Comparison of ENCODE assay signal across 23 cellular contexts in genomic region chr19:722553-723101, GRCh38. TPM values are rescaled to one million over a fixed set of nuclear protein-coding genes. Genes with fewer than 3 reads are reported as not detected.
A peak's percentile ranks its signal among the peaks of the same experiment; 100 is the strongest.
DNase-seq lines count a peak whose midpoint lies in the region; ATAC-seq, FAIRE-seq and TF ChIP-seq lines count a peak whose summit lies in the region.
"Had no signal": no experiment of that assay in that cellular context is flagged by ENCODE, and none has a peak within 500 bp of the region (broad histone marks: within the 10 kb centered on the region; RNA-seq: fewer than 3 reads in every experiment).

No MANE protein-coding gene starts in this region.

- POLR2A ChIA-PET in K562 (lab: Yijun Ruan, JAX): interaction anchor here (0.7 kb wide), 1 partner anchor 11 kb away, joined by 3 read pairs; no protein-coding TSS in a partner anchor

- no TSS peak for BruUV-seq in K562 (replicated peaks; lab: Mats Ljungman, UMichigan)

- CTCF ChIA-PET in K562 (lab: Yijun Ruan, JAX; ENCODE audit: low intra/inter-chr PET ratio): no interaction called here

- in situ Hi-C loops in GM13977 (cut with MboI; ENCODE audit: low pct_unique_long_range_greater_than_20kb, low sequenced_read_pairs, unreplicated experiment) (no loop called here), K562 (cut with MboI) (no loop called here)

- no peak for ATAC-seq in K562
- peak; percentile 25 to 74 for ATAC-seq in right cardiac atrium
- no peak for ATAC-seq in GM18519 (IDR thresholded peaks at IDR 0.05; ENCODE audit: low FRiP score, unreplicated experiment)
- ATAC-seq: effector memory CD8-positive, alpha-beta T cell had no signal

- no peak for FAIRE-seq in K562 (lab: Jason Lieb, UNC)
- FAIRE-seq: D721Med, HTR-8/SVneo had no signal

- H4K20me1 ChIP-seq in K562 (replicated peaks; ENCODE audit: control insufficient read depth, insufficient read depth, low read length): no peaks in the 10 kb centered on the region

- no peak overlapping the region for H2AFZ ChIP-seq in K562 (ENCODE audit: low read depth, low read length)
- H2AFZ ChIP-seq: GM23248, neural progenitor cell had no signal

- H3K27ac ChIP-seq in K562 (ENCODE audit: extremely low read depth, low read depth, low read length): no peak overlapping the region
- no peak overlapping the region for H3K27ac ChIP-seq in right cardiac atrium (ENCODE audit: low read length)
- H3K27ac ChIP-seq in skeletal muscle tissue (ENCODE audit: low read depth, low read length): peak overlapping the region; percentile 40
- no peak overlapping the region for H3K27ac ChIP-seq in suprapubic skin
- H3K27ac ChIP-seq: brain microvascular endothelial cell, GM23248, neural progenitor cell, SJSA1 had no signal

- H3K4me3 ChIP-seq in K562: no peak overlapping the region
- no peak overlapping the region for H3K4me3 ChIP-seq in right cardiac atrium (ENCODE audit: low read length)
- H3K4me3 ChIP-seq in skeletal muscle tissue (ENCODE audit: low read length in 3 of 3): no peak overlapping the region
- H3K4me3 ChIP-seq in suprapubic skin: no peak overlapping the region
- H3K4me3 ChIP-seq: GM23248, MG63, neural progenitor cell, SJSA1 had no signal

- H3K36me3 ChIP-seq in K562 (ENCODE audit: control insufficient read depth, insufficient read depth, low read length) (no peaks in the 10 kb centered on the region), skeletal muscle tissue (ENCODE audit: control insufficient read depth in 3 of 3, insufficient read depth in 3 of 3, low read length in 3 of 3) (peaks cover 0 to 2% (median 0%) of the 10 kb centered on the region in 3 donors), suprapubic skin (peaks cover 4% of the 10 kb centered on the region)
- H3K36me3 ChIP-seq: brain microvascular endothelial cell, MG63, neural progenitor cell, SJSA1 had no signal

- no peak for TF ChIP-seq EP300 in K562 (IDR thresholded peaks at IDR 0.05; ENCODE audit: low read length)
- TF ChIP-seq EP300 in suprapubic skin (IDR thresholded peaks at IDR 0.05): no peak

- H3K36me3 Mint-ChIP-seq in CD14-positive monocyte: peaks cover 0 to 2% of the 10 kb centered on the region in 2 donors

- H3K4me2 ChIP-seq in K562 (ENCODE audit: insufficient read depth, low read length): no peak overlapping the region
- H3K4me2 ChIP-seq: neural progenitor cell had no signal

- H3K9ac ChIP-seq in K562 (ENCODE audit: insufficient read depth in 1 of 2, low read depth in 2 of 2, low read length in 2 of 2) (peak overlapping the region in 1 of 2 experiments; percentile 61; a peak in 2 of 4 replicates), skeletal muscle tissue (ENCODE audit: low read depth in 1 of 3, low read length in 3 of 3) (no peak overlapping the region)
- H3K9ac ChIP-seq: GM23248, neural progenitor cell had no signal

- H3K9me1 ChIP-seq in K562 (ENCODE audit: control insufficient read depth, insufficient read depth, low read length): no peaks in the 10 kb centered on the region

- peaks cover 0 to 9% (median 0%) of the 10 kb centered on the region in 7 donors for H3K9me3 Mint-ChIP-seq in CD14-positive monocyte
- H3K9me3 Mint-ChIP-seq: activated CD4-positive, alpha-beta T cell treated with anti-CD3 and anti-CD28 coated beads, Interleukin-2, amount 10 ng/mL, durations not matched to agents 7 days and 5 days; effector memory CD8-positive, alpha-beta T cell; neural progenitor cell had no signal

- intact Hi-C loops in K562 (cut with micrococcal nuclease) (no loop called here), right cardiac atrium (cut with DNase I) (no loop called here), CD14-positive monocyte (cut with micrococcal nuclease) (no loop called here)

- H3K27me3 ChIP-seq in K562 (ENCODE audit: control insufficient read depth in 2 of 2, insufficient read depth in 2 of 2, low read length in 2 of 2) (no peaks in the 10 kb centered on the region), right cardiac atrium (ENCODE audit: control insufficient read depth, insufficient read depth) (no peaks in the 10 kb centered on the region), skeletal muscle tissue (ENCODE audit: control insufficient read depth in 3 of 3, insufficient read depth in 3 of 3, low read length in 3 of 3) (peaks cover 21 to 24% (median 22%) of the 10 kb centered on the region in 3 donors), suprapubic skin (peaks cover 5% of the 10 kb centered on the region)
- H3K27me3 ChIP-seq: MG63, neural progenitor cell had no signal

- H3K4me1 ChIP-seq in K562 (replicated peaks in 1 of 2; ENCODE audit: control insufficient read depth in 2 of 2, insufficient read depth in 2 of 2, low read length in 2 of 2) (peaks cover 0 to 46% of the 10 kb centered on the region in 2 experiments; a peak in 2 of 5 replicates), right cardiac atrium (ENCODE audit: control insufficient read depth, insufficient read depth, low read length) (no peaks in the 10 kb centered on the region), skeletal muscle tissue (ENCODE audit: control insufficient read depth in 3 of 3, insufficient read depth in 3 of 3, low read length in 3 of 3) (peaks cover 4 to 9% (median 8%) of the 10 kb centered on the region in 3 donors), suprapubic skin (peaks cover 29% of the 10 kb centered on the region)
- H3K4me1 ChIP-seq: SJSA1 had no signal

- no peaks in the 10 kb centered on the region for H3K9me3 ChIP-seq in K562 (replicated peaks; ENCODE audit: control insufficient read depth, insufficient read depth, low read depth, low read length)
- H3K9me3 ChIP-seq in right cardiac atrium (ENCODE audit: control insufficient read depth, low read length): no peaks in the 10 kb centered on the region
- H3K9me3 ChIP-seq in skeletal muscle tissue (ENCODE audit: control insufficient read depth in 3 of 3, low read length in 3 of 3): no peaks in the 10 kb centered on the region
- no peaks in the 10 kb centered on the region for H3K9me3 ChIP-seq in suprapubic skin
- H3K9me3 ChIP-seq: MG63, SJSA1 had no signal

- TF ChIP-seq CTCF in GM13977 (IDR thresholded peaks at IDR 0.05; ENCODE audit: extremely low read depth, insufficient read depth, missing control alignments) (no peak), K562 (IDR thresholded peaks at IDR 0.05 in 2 of 3, conservative IDR thresholded peaks at IDR 0.05 in 1 of 3; ENCODE audit: insufficient read depth in 2 of 3, low read depth in 1 of 3, low read length in 3 of 3) (no peak), suprapubic skin (IDR thresholded peaks at IDR 0.05) (no peak), CD14-positive monocyte (IDR thresholded peaks at IDR 0.05) (no peak)

- peaks cover 6% of the 10 kb centered on the region for H3K4me1 Mint-ChIP-seq in CD14-positive monocyte
- H3K4me1 Mint-ChIP-seq: activated CD4-positive, alpha-beta T cell treated with anti-CD3 and anti-CD28 coated beads, Interleukin-2, amount 10 ng/mL, durations not matched to agents 7 days and 5 days had no signal

- no peak for TF ChIP-seq RAD21 in K562 (CRISPR knock-in tag; conservative IDR thresholded peaks at IDR 0.05 in 1 of 2, IDR thresholded peaks at IDR 0.05 in 1 of 2)

- TF ChIP-seq POLR2A in K562 (conservative IDR thresholded peaks at IDR 0.05) (no peak), suprapubic skin (IDR thresholded peaks at IDR 0.05) (no peak)

- WGBS in K562 (ENCODE audit: insufficient coverage, low coverage, missing lambda C conversion rate): 43% methylated on average over 17 of the region's 17 CpGs
- WGBS in right cardiac atrium: 44% methylated on average over 17 of the region's 17 CpGs
- WGBS in suprapubic skin: 33% methylated on average over 4 of the region's 17 CpGs

- no peaks in the 10 kb centered on the region for H3K79me2 ChIP-seq in K562 (ENCODE audit: control insufficient read depth, insufficient read depth, low read length)

- peak; percentile 59 for DNase-seq in GM13977 (ENCODE audit: low spot score)
- no peak for DNase-seq in K562 (ENCODE audit: extremely low read depth in 1 of 4, low spot score in 3 of 4)
- DNase-seq in right cardiac atrium: peak; percentile 86
- DNase-seq in suprapubic skin (ENCODE audit: low spot score in 2 of 2): no peak
- no peak for DNase-seq in CD14-positive monocyte (ENCODE audit: low spot score)
- no peak for DNase-seq in effector CD8-positive, alpha-beta T cell (lab: John Stamatoyannopoulos, UW)
- DNase-seq: activated CD4-positive, alpha-beta T cell treated with anti-CD3 and anti-CD28 coated beads, Interleukin-2, amount 10 ng/mL, durations not matched to agents 7 days and 5 days; activated naive CD4-positive, alpha-beta T cell treated with anti-CD3 and anti-CD28 coated beads, Interleukin-2, amount 50 U/mL, for 16 hours; activated T-cell treated with anti-CD3 and anti-CD28 coated beads for 4 hours; brain microvascular endothelial cell; effector memory CD8-positive, alpha-beta T cell; GM23248; MG63; NCI-H2029 treated with DMSO at 0.1 percent for 48 hours; NCI-H524 treated with DMSO at 0.1 percent for 48 hours; OCI-M1; stimulated activated naive CD4-positive, alpha-beta T cell had no signal

- no peak overlapping the region for H3K27ac Mint-ChIP-seq in CD14-positive monocyte
- H3K27ac Mint-ChIP-seq: activated CD4-positive, alpha-beta T cell treated with anti-CD3 and anti-CD28 coated beads, Interleukin-2, amount 10 ng/mL, durations not matched to agents 7 days and 5 days; effector memory CD8-positive, alpha-beta T cell; neural progenitor cell had no signal

- no peak overlapping the region for H3K4me3 Mint-ChIP-seq in CD14-positive monocyte
- H3K4me3 Mint-ChIP-seq: activated CD4-positive, alpha-beta T cell treated with anti-CD3 and anti-CD28 coated beads, Interleukin-2, amount 10 ng/mL, durations not matched to agents 7 days and 5 days; effector memory CD8-positive, alpha-beta T cell; neural progenitor cell had no signal

- H3K27me3 Mint-ChIP-seq in CD14-positive monocyte (ENCODE audit: low read depth in 3 of 3): peaks cover 18 to 50% (median 31%) of the 10 kb centered on the region in 3 donors

RNA-seq across cellular contexts. Expression of gene PALM, which starts 13.9 kb away (rescaled TPM):
- 4.4 and 8.7 TPM in 2 replicates for total RNA-seq in K562 (2011; cell fraction: chromatin; rRNA removed; ENCODE audit: low replicate concordance)
- 4.2 and 5.2 TPM in 2 replicates for total RNA-seq in K562 (2011; cell fraction: nucleolus; rRNA removed)
- 2.3 and 6.4 TPM in 2 replicates for total RNA-seq in K562 (2011; cell fraction: nucleoplasm; rRNA removed)
- total RNA-seq in K562 (2014; rRNA removed) (2.6 and 3.3 TPM in 2 replicates), K562 (2014; rRNA removed; fragmentation: Illumina TruSeq; extraction: Trizol) (0.51 and 0.73 TPM in 2 replicates), K562 (2015; rRNA removed; fragmentation: Illumina TruSeq; extraction: Trizol) (1.6 and 1.8 TPM in 2 replicates), K562 (2021) (6.6 and 6.9 TPM in 2 replicates), right cardiac atrium (10 to 100 TPM; 34.9 to 84.9 (median 46.9) TPM), skeletal muscle tissue (13.0 TPM), suprapubic skin (10 to 100 TPM; 19.4 to 45.4 (median 24.2) TPM)
- polyA plus RNA-seq in K562 (2011; rRNA removed) (2.4 and 2.8 TPM in 2 replicates), K562 (2014; fragmentation: Illumina TruSeq; extraction: Trizol) (1.7 and 3.0 TPM in 2 replicates), K562 (2014; fragmentation: Nextera tagmentation; extraction: Ambion mirVana) (under 1 TPM; 0.04 to 0.08 TPM), K562 (2014; rRNA removed) (2.1 and 3.3 TPM in 2 replicates), right cardiac atrium (30.3 TPM), CD14-positive monocyte (not detected)
- 2.4 and 5.7 TPM in 2 replicates for polyA plus RNA-seq in K562 (2011; cell fraction: cytosol; rRNA removed)
- polyA plus RNA-seq in K562 (2011; cell fraction: nucleus; rRNA removed): 2.8 and 5.3 TPM in 2 replicates
- polyA plus RNA-seq in K562 (2012): 3.7 and 10.5 TPM in 2 replicates
- polyA minus RNA-seq in K562 (2011; rRNA and poly(A)+ RNA removed): 0.45 and 1.0 TPM in 2 replicates
- 8.5 and 10.1 TPM in 2 replicates for polyA minus RNA-seq in K562 (2011; cell fraction: cytosol; rRNA and poly(A)+ RNA removed)
- 1.3 and 2.2 TPM in 2 replicates for polyA minus RNA-seq in K562 (2011; cell fraction: nucleus; rRNA and poly(A)+ RNA removed)
- total RNA-seq: activated CD4-positive, alpha-beta T cell treated with anti-CD3 and anti-CD28 coated beads, Interleukin-2, amount 10 ng/mL, durations not matched to agents 7 days and 5 days; SJSA1 had no signal

RNA-seq across cellular contexts. Expression of gene PRSS57, which starts 27.4 kb away (rescaled TPM):
- total RNA-seq in K562 (2011; cell fraction: chromatin; rRNA removed; ENCODE audit: low replicate concordance): not detected in 2 replicates
- total RNA-seq in K562 (2011; cell fraction: nucleolus; rRNA removed): 0.50 and 1.1 TPM in 2 replicates
- 0.37 TPM in 1 of 2 replicates, not detected in the other for total RNA-seq in K562 (2011; cell fraction: nucleoplasm; rRNA removed)
- total RNA-seq in K562 (2014; rRNA removed): 1.9 and 2.0 TPM in 2 replicates
- not detected in 2 replicates for total RNA-seq in K562 (2014; rRNA removed; fragmentation: Illumina TruSeq; extraction: Trizol)
- total RNA-seq in K562 (2015; rRNA removed; fragmentation: Illumina TruSeq; extraction: Trizol): 2.5 and 3.0 TPM in 2 replicates
- 1.0 and 2.0 TPM in 2 replicates for total RNA-seq in K562 (2021)
- 0.22 and 0.49 TPM in 2 replicates for polyA plus RNA-seq in K562 (2011; rRNA removed)
- polyA plus RNA-seq in K562 (2011; cell fraction: cytosol; rRNA removed): 0.53 and 2.1 TPM in 2 replicates
- 0.34 and 0.37 TPM in 2 replicates for polyA plus RNA-seq in K562 (2011; cell fraction: nucleus; rRNA removed)
- polyA plus RNA-seq in K562 (2012): 4.0 and 26.3 TPM in 2 replicates
- polyA plus RNA-seq in K562 (2014; fragmentation: Illumina TruSeq; extraction: Trizol): 0.86 TPM in 1 of 2 replicates, not detected in the other
- polyA plus RNA-seq in K562 (2014; fragmentation: Nextera tagmentation; extraction: Ambion mirVana): under 1 TPM in 1 of 2 experiments, not detected in 1; 0.06 TPM
- polyA plus RNA-seq in K562 (2014; rRNA removed): 1.5 TPM in 2 replicates
- not detected in 2 replicates for polyA minus RNA-seq in K562 (2011; rRNA and poly(A)+ RNA removed)
- polyA minus RNA-seq in K562 (2011; cell fraction: cytosol; rRNA and poly(A)+ RNA removed): not detected in 2 replicates
- not detected in 2 replicates for polyA minus RNA-seq in K562 (2011; cell fraction: nucleus; rRNA and poly(A)+ RNA removed)
- total RNA-seq in right cardiac atrium: not detected
- polyA plus RNA-seq in right cardiac atrium: not detected
- not detected for total RNA-seq in skeletal muscle tissue
- total RNA-seq in suprapubic skin: not detected
- 1 to 10 TPM in 1 of 2 donors, under 1 TPM in 1; 0.78 to 1.4 TPM for polyA plus RNA-seq in CD14-positive monocyte
- total RNA-seq: activated CD4-positive, alpha-beta T cell treated with anti-CD3 and anti-CD28 coated beads, Interleukin-2, amount 10 ng/mL, durations not matched to agents 7 days and 5 days; GM23248; SJSA1 had no signal
- polyA plus RNA-seq: GM23248 had no signal

RNA-seq across cellular contexts. Expression of gene MISP, which starts 28.3 kb away (rescaled TPM):
- total RNA-seq in K562 (2011; cell fraction: chromatin; rRNA removed; ENCODE audit: low replicate concordance): not detected in 2 replicates
- total RNA-seq in K562 (2011; cell fraction: nucleolus; rRNA removed): not detected in 2 replicates
- not detected in 2 replicates for total RNA-seq in K562 (2011; cell fraction: nucleoplasm; rRNA removed)
- total RNA-seq in K562 (2014; rRNA removed) (0.05 and 0.24 TPM in 2 replicates), K562 (2014; rRNA removed; fragmentation: Illumina TruSeq; extraction: Trizol) (not detected in 2 replicates), K562 (2015; rRNA removed; fragmentation: Illumina TruSeq; extraction: Trizol) (not detected in 2 replicates), K562 (2021) (0.20 and 0.29 TPM in 2 replicates), right cardiac atrium (under 1 TPM in 1 of 4 donors, not detected in 3; 0.22 TPM), skeletal muscle tissue (not detected), suprapubic skin (1 to 10 TPM in 2 of 4 donors, under 1 TPM in 1, not detected in 1; 0.60 to 6.5 (median 2.0) TPM)
- polyA plus RNA-seq in K562 (2011; rRNA removed) (0.03 and 0.06 TPM in 2 replicates), K562 (2014; fragmentation: Illumina TruSeq; extraction: Trizol) (not detected in 2 replicates), K562 (2014; fragmentation: Nextera tagmentation; extraction: Ambion mirVana) (not detected), K562 (2014; rRNA removed) (0.04 TPM in 1 of 2 replicates, not detected in the other), right cardiac atrium (0.02 TPM), CD14-positive monocyte (not detected)
- polyA plus RNA-seq in K562 (2011; cell fraction: cytosol; rRNA removed): 0.10 and 0.13 TPM in 2 replicates
- 0.10 TPM in 1 of 2 replicates, not detected in the other for polyA plus RNA-seq in K562 (2011; cell fraction: nucleus; rRNA removed)
- 0.04 and 0.07 TPM in 2 replicates for polyA plus RNA-seq in K562 (2012)
- polyA minus RNA-seq in K562 (2011; rRNA and poly(A)+ RNA removed): not detected in 2 replicates
- polyA minus RNA-seq in K562 (2011; cell fraction: cytosol; rRNA and poly(A)+ RNA removed): 0.55 TPM in 1 of 2 replicates, not detected in the other
- not detected in 2 replicates for polyA minus RNA-seq in K562 (2011; cell fraction: nucleus; rRNA and poly(A)+ RNA removed)
- total RNA-seq: activated CD4-positive, alpha-beta T cell treated with anti-CD3 and anti-CD28 coated beads, Interleukin-2, amount 10 ng/mL, durations not matched to agents 7 days and 5 days; GM23248 had no signal
- polyA plus RNA-seq: GM23248 had no signal

RNA-seq across cellular contexts. Expression of gene FSTL3, which starts 46.4 kb away (rescaled TPM):
- total RNA-seq in K562 (2011; cell fraction: chromatin; rRNA removed; ENCODE audit: low replicate concordance): 3.0 and 7.7 TPM in 2 replicates
- total RNA-seq in K562 (2011; cell fraction: nucleolus; rRNA removed): 9.3 and 12.7 TPM in 2 replicates
- 5.3 and 7.4 TPM in 2 replicates for total RNA-seq in K562 (2011; cell fraction: nucleoplasm; rRNA removed)
- total RNA-seq in K562 (2014; rRNA removed): 5.3 and 7.8 TPM in 2 replicates
- total RNA-seq in K562 (2014; rRNA removed; fragmentation: Illumina TruSeq; extraction: Trizol): 1.3 and 2.0 TPM in 2 replicates
- total RNA-seq in K562 (2015; rRNA removed; fragmentation: Illumina TruSeq; extraction: Trizol): 4.5 and 4.6 TPM in 2 replicates
- total RNA-seq in K562 (2021): 5.7 and 6.6 TPM in 2 replicates
- 3.9 and 5.2 TPM in 2 replicates for polyA plus RNA-seq in K562 (2011; rRNA removed)
- polyA plus RNA-seq in K562 (2011; cell fraction: cytosol; rRNA removed): 8.1 and 20.9 TPM in 2 replicates
- polyA plus RNA-seq in K562 (2011; cell fraction: nucleus; rRNA removed): 26.1 and 42.9 TPM in 2 replicates
- 7.1 and 8.8 TPM in 2 replicates for polyA plus RNA-seq in K562 (2012)
- polyA plus RNA-seq in K562 (2014; fragmentation: Illumina TruSeq; extraction: Trizol): 2.2 and 4.6 TPM in 2 replicates
- polyA plus RNA-seq in K562 (2014; fragmentation: Nextera tagmentation; extraction: Ambion mirVana): under 1 TPM in 1 of 2 experiments, not detected in 1; 0.35 TPM
- 6.8 and 8.0 TPM in 2 replicates for polyA plus RNA-seq in K562 (2014; rRNA removed)
- 2.2 and 2.9 TPM in 2 replicates for polyA minus RNA-seq in K562 (2011; rRNA and poly(A)+ RNA removed)
- polyA minus RNA-seq in K562 (2011; cell fraction: cytosol; rRNA and poly(A)+ RNA removed): 5.1 and 7.8 TPM in 2 replicates
- polyA minus RNA-seq in K562 (2011; cell fraction: nucleus; rRNA and poly(A)+ RNA removed): 3.2 and 4.0 TPM in 2 replicates
- total RNA-seq in right cardiac atrium: 100 to 1,000 TPM in 1 of 4 donors, 10 to 100 TPM in 3; 47.1 to 110 (median 61.9) TPM
- polyA plus RNA-seq in right cardiac atrium: 64.1 TPM
- 7.3 TPM for total RNA-seq in skeletal muscle tissue
- total RNA-seq in suprapubic skin: 10 to 100 TPM; 19.6 to 61.4 (median 59.0) TPM
- 1 to 10 TPM; 2.5 to 5.2 TPM for polyA plus RNA-seq in CD14-positive monocyte

RNA-seq across cellular contexts. Expression of gene RNF126, which starts 59.6 kb away (rescaled TPM):
- total RNA-seq in K562 (2011; cell fraction: chromatin; rRNA removed; ENCODE audit: low replicate concordance): 35.2 and 104 TPM in 2 replicates
- 88.7 and 118 TPM in 2 replicates for total RNA-seq in K562 (2011; cell fraction: nucleolus; rRNA removed)
- total RNA-seq in K562 (2011; cell fraction: nucleoplasm; rRNA removed): 57.0 and 58.7 TPM in 2 replicates
- 101 and 128 TPM in 2 replicates for total RNA-seq in K562 (2014; rRNA removed)
- total RNA-seq in K562 (2014; rRNA removed; fragmentation: Illumina TruSeq; extraction: Trizol): 6.6 and 7.6 TPM in 2 replicates
- total RNA-seq in K562 (2015; rRNA removed; fragmentation: Illumina TruSeq; extraction: Trizol): 26.2 and 31.8 TPM in 2 replicates
- 85.7 and 95.8 TPM in 2 replicates for total RNA-seq in K562 (2021)
- 6.5 and 12.3 TPM in 2 replicates for polyA plus RNA-seq in K562 (2011; rRNA removed)
- polyA plus RNA-seq in K562 (2011; cell fraction: cytosol; rRNA removed): 22.5 and 58.3 TPM in 2 replicates
- 48.9 and 104 TPM in 2 replicates for polyA plus RNA-seq in K562 (2011; cell fraction: nucleus; rRNA removed)
- 65.9 and 76.9 TPM in 2 replicates for polyA plus RNA-seq in K562 (2012)
- polyA plus RNA-seq in K562 (2014; fragmentation: Illumina TruSeq; extraction: Trizol): 9.1 and 34.6 TPM in 2 replicates
- polyA plus RNA-seq in K562 (2014; fragmentation: Nextera tagmentation; extraction: Ambion mirVana): under 1 TPM; 0.27 to 0.36 TPM
- polyA plus RNA-seq in K562 (2014; rRNA removed): 79.0 and 87.6 TPM in 2 replicates
- 1.7 and 4.6 TPM in 2 replicates for polyA minus RNA-seq in K562 (2011; rRNA and poly(A)+ RNA removed)
- 20.2 and 32.4 TPM in 2 replicates for polyA minus RNA-seq in K562 (2011; cell fraction: cytosol; rRNA and poly(A)+ RNA removed)
- polyA minus RNA-seq in K562 (2011; cell fraction: nucleus; rRNA and poly(A)+ RNA removed): 34.3 and 38.8 TPM in 2 replicates
- 10 to 100 TPM; 21.7 to 37.6 (median 28.0) TPM for total RNA-seq in right cardiac atrium
- polyA plus RNA-seq in right cardiac atrium: 24.5 TPM
- 12.0 TPM for total RNA-seq in skeletal muscle tissue
- total RNA-seq in suprapubic skin: 100 to 1,000 TPM in 3 of 4 donors, 10 to 100 TPM in 1; 96.0 to 118 (median 106) TPM
- polyA plus RNA-seq in CD14-positive monocyte: 10 to 100 TPM; 29.1 to 31.6 TPM

Comparison
In these comparisons a context has a peak if more than half of its experiments do, and no peak if none do; other contexts are left out.
1. DNase-seq: peak in GM13977 (single experiment) and right cardiac atrium (3 of 3); none in K562 (0 of 4), suprapubic skin (0 of 2), CD14-positive monocyte (single experiment) and effector CD8-positive, alpha-beta T cell (single experiment).
2. ATAC-seq: peak in right cardiac atrium (2 of 2); none in K562 (single experiment) and GM18519 (single experiment).